23 cellular contexts compared by ENCODE assay signal in the genomic region with DNA sequence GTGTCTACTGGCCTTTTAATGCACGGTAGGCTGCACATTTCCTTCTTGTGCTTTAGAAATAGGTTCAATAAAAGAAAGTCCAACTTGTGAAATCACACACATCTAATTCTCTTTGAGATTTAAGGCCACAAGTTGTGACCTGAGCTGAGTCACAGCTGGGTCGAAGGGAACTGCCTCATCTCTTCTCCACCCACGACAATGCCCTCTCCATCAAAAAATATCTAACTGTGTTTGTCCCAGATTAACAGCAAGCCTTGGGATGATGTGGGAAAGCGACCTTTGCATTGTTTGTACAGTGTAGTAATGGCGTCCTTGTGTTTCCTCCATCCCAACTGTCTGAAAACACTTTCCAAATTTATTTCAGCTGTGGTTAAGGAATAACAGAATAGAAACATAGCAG.
DNase-seq lines count a peak whose midpoint lies in the region; ATAC-seq and TF ChIP-seq lines count a peak whose summit lies in the region.
"Had no signal": no experiment of that assay in that cellular context is flagged by ENCODE, and none has a peak within 500 bp of the region (broad histone marks: within the 10 kb centered on the region; RNA-seq: fewer than 3 reads in every experiment).

No MANE protein-coding gene starts in this region.

- H3K79me1 ChIP-seq in IMR-90 (ENCODE audit: low read depth in 1 of 2, low read length in 2 of 2) = no peaks in the 10 kb centered on the region

- H3K14ac ChIP-seq in IMR-90 (replicated peaks; ENCODE audit: low read depth, low read length) = no peak overlapping the region; the same call in 1 of the 2 replicates

- in situ Hi-C loops in IMR-90 (cut with MboI; ENCODE audit: low sequenced_read_pairs) = no loop called here

- no peaks in the 10 kb centered on the region for H3K36me3 Mint-ChIP-seq in osteocyte (ENCODE audit: unreplicated experiment)
- H3K36me3 Mint-ChIP-seq: activated naive CD8-positive, alpha-beta T cell treated with anti-CD3 and anti-CD28 coated beads for 36 hours had no signal

- H3K4me1 Mint-ChIP-seq in osteocyte (ENCODE audit: unreplicated experiment) = peaks cover 39% of the 10 kb centered on the region
- H3K4me1 Mint-ChIP-seq: activated B cell treated with CpG ODN at 0.5 μM for 24 hours; activated CD4-positive, alpha-beta memory T cell treated with anti-CD3 and anti-CD28 coated beads, Interleukin-2, amount 10 ng/mL, durations not matched to agents 7 days and 5 days; activated naive CD8-positive, alpha-beta T cell treated with anti-CD3 and anti-CD28 coated beads for 36 hours; H9; neural crest cell had no signal

- H2AFZ ChIP-seq in IMR-90 (replicated peaks; ENCODE audit: low read length, poor library complexity) = peak overlapping the region; percentile 15

- no peaks in the 10 kb centered on the region for H4K20me1 ChIP-seq in IMR-90 (ENCODE audit: insufficient read depth, low read length)
- H4K20me1 ChIP-seq: BLaER1 had no signal

- DNase-seq in IMR-90 (peak; percentile 8), dermis blood vessel endothelial cell (peak; percentile 16), osteocyte (ENCODE audit: extremely low spot score, unreplicated experiment) (no peak), NCI-H69 (lab: John Stamatoyannopoulos, UW) (no peak), islet precursor cell (no peak), cerebellar cortex (ENCODE audit: low spot score) (no peak)
- DNase-seq: activated B cell treated with CpG ODN at 0.5 μM for 24 hours; activated CD4-positive, alpha-beta memory T cell treated with anti-CD3 and anti-CD28 coated beads, Interleukin-2, amount 10 ng/mL, durations not matched to agents 7 days and 5 days; activated naive CD8-positive, alpha-beta T cell treated with anti-CD3 and anti-CD28 coated beads for 36 hours; body of pancreas; Calu3; effector CD4-positive, alpha-beta T cell; foreskin keratinocyte; H9; left ventricle myocardium superior; NCI-H1092; NCI-H1930; NCI-H82; upper lobe of left lung had no signal

- H3K27ac ChIP-seq in 22Rv1 (peak overlapping the region; percentile 86), IMR-90 (ENCODE audit: insufficient read depth, low read length) (peak overlapping the region; percentile 59; the same call in 1 of the 2 replicates)
- H3K27ac ChIP-seq: BLaER1, body of pancreas, foreskin keratinocyte, upper lobe of left lung had no signal

- H3K27me3 ChIP-seq in IMR-90 (ENCODE audit: control insufficient read depth, insufficient read depth, low read length) = no peaks in the 10 kb centered on the region
- H3K27me3 ChIP-seq: body of pancreas, foreskin keratinocyte, upper lobe of left lung had no signal

- intact Hi-C loops in IMR-90 (cut with micrococcal nuclease) = loop anchor here (5.0 kb wide), 1 partner anchor 55 kb away; no protein-coding TSS in a partner anchor

- H4K91ac ChIP-seq in IMR-90 (ENCODE audit: insufficient read depth, low read depth, low read length) = peak overlapping the region; percentile 75

- H3K4me3 Mint-ChIP-seq in osteocyte (ENCODE audit: unreplicated experiment) = no peak overlapping the region
- H3K4me3 Mint-ChIP-seq: activated B cell treated with CpG ODN at 0.5 μM for 24 hours; activated CD4-positive, alpha-beta memory T cell treated with anti-CD3 and anti-CD28 coated beads, Interleukin-2, amount 10 ng/mL, durations not matched to agents 7 days and 5 days; activated naive CD8-positive, alpha-beta T cell treated with anti-CD3 and anti-CD28 coated beads for 36 hours; H9; neural crest cell had no signal

- no peaks in the 10 kb centered on the region for H3K27me3 Mint-ChIP-seq in osteocyte (ENCODE audit: unreplicated experiment)
- H3K27me3 Mint-ChIP-seq: activated B cell treated with CpG ODN at 0.5 μM for 24 hours; activated CD4-positive, alpha-beta memory T cell treated with anti-CD3 and anti-CD28 coated beads, Interleukin-2, amount 10 ng/mL, durations not matched to agents 7 days and 5 days; activated naive CD8-positive, alpha-beta T cell treated with anti-CD3 and anti-CD28 coated beads for 36 hours had no signal

- peak overlapping the region; percentile 61 for H2BK5ac ChIP-seq in IMR-90 (ENCODE audit: low read depth, low read length, poor library complexity, severe bottlenecking)

- POLR2A ChIA-PET in IMR-90 (lab: Charles Lee; ENCODE audit: unreplicated experiment) = no interaction called here

- no peak overlapping the region for H3K9ac ChIP-seq in IMR-90 (ENCODE audit: low read depth, low read length)
- H3K9ac ChIP-seq: BLaER1 had no signal

- BruUV-seq in IMR-90 (replicated peaks; lab: Mats Ljungman, UMichigan) = no TSS peak

- no peak overlapping the region for H3K4me3 ChIP-seq in IMR-90 (ENCODE audit: insufficient read depth, low read depth, low read length)
- H3K4me3 ChIP-seq: BLaER1, body of pancreas, upper lobe of left lung had no signal

- H3K4me1 ChIP-seq in IMR-90 (ENCODE audit: control insufficient read depth, insufficient read depth, low read length) = peaks cover 4% of the 10 kb centered on the region
- H3K4me1 ChIP-seq: BLaER1, body of pancreas, foreskin keratinocyte, upper lobe of left lung had no signal

- no peak for TF ChIP-seq CTCF in 22Rv1 (IDR thresholded peaks at IDR 0.05)
- no peak for TF ChIP-seq CTCF in IMR-90 (conservative IDR thresholded peaks at IDR 0.05; ENCODE audit: low read depth, low read length)
- TF ChIP-seq CTCF in osteocyte (IDR thresholded peaks at IDR 0.05) = no peak

- H2BK20ac ChIP-seq in IMR-90 (ENCODE audit: low read depth, low read length) = peak overlapping the region; percentile 72; the same call in 1 of the 2 replicates

- no peak overlapping the region for H3K23ac ChIP-seq in IMR-90 (ENCODE audit: low read depth, low read length)

- peaks cover 12% of the 10 kb centered on the region; the same call in 1 of the 2 replicates for H3K9me1 ChIP-seq in IMR-90 (ENCODE audit: insufficient read depth, low read length)

- peak overlapping the region; percentile 86 for H3K27ac Mint-ChIP-seq in osteocyte (ENCODE audit: unreplicated experiment)
- H3K27ac Mint-ChIP-seq: activated B cell treated with CpG ODN at 0.5 μM for 24 hours; activated CD4-positive, alpha-beta memory T cell treated with anti-CD3 and anti-CD28 coated beads, Interleukin-2, amount 10 ng/mL, durations not matched to agents 7 days and 5 days; activated naive CD8-positive, alpha-beta T cell treated with anti-CD3 and anti-CD28 coated beads for 36 hours; H9 had no signal

- no peak for TF ChIP-seq POLR2A in IMR-90 (IDR thresholded peaks at IDR 0.05; ENCODE audit: low read depth, low read length)

- no CpG with 5 or more reads among the region's 5 CpGs for WGBS in IMR-90 (ENCODE audit: extremely low coverage in 2 of 2, insufficient read length in 1 of 2), 2 experiments

- H2BK120ac ChIP-seq in IMR-90 (ENCODE audit: low read depth, low read length) = peak overlapping the region; percentile 69

- no peak overlapping the region for H4K8ac ChIP-seq in IMR-90 (ENCODE audit: low read depth in 2 of 2, low read length in 2 of 2)

- dilution Hi-C loops in IMR-90 (cut with HindIII; ENCODE audit: low sequenced_read_pairs, unreplicated experiment) = no loop called here

- H3K18ac ChIP-seq in IMR-90 (ENCODE audit: low read depth, low read length) = peak overlapping the region; percentile 74; the same call in 1 of the 2 replicates

- H3K56ac ChIP-seq in IMR-90 (ENCODE audit: extremely low read depth, insufficient read depth, low read length) = no peak overlapping the region

- peak overlapping the region; percentile 4; the same call in 1 of the 2 replicates for H2AK5ac ChIP-seq in IMR-90 (ENCODE audit: low read depth, low read length)

- no peaks in the 10 kb centered on the region for H3K36me3 ChIP-seq in IMR-90 (ENCODE audit: control insufficient read depth, insufficient read depth, low read length)
- H3K36me3 ChIP-seq: BLaER1, upper lobe of left lung had no signal

- ATAC-seq in IMR-90 (ENCODE audit: low read depth) = no peak
- ATAC-seq in HG02938 (IDR thresholded peaks at IDR 0.05; ENCODE audit: unreplicated experiment) = no peak
- ATAC-seq: body of pancreas, foreskin keratinocyte, left ventricle myocardium superior had no signal

- CTCF ChIA-PET in IMR-90 (lab: Yijun Ruan, JAX) = no interaction called here

- H3K9me3 Mint-ChIP-seq in osteocyte (ENCODE audit: unreplicated experiment) = peaks cover 14% of the 10 kb centered on the region
- H3K9me3 Mint-ChIP-seq: activated B cell treated with CpG ODN at 0.5 μM for 24 hours; activated CD4-positive, alpha-beta memory T cell treated with anti-CD3 and anti-CD28 coated beads, Interleukin-2, amount 10 ng/mL, durations not matched to agents 7 days and 5 days; activated naive CD8-positive, alpha-beta T cell treated with anti-CD3 and anti-CD28 coated beads for 36 hours; neural crest cell had no signal

- H4K5ac ChIP-seq in IMR-90 (ENCODE audit: low read depth, low read length) = peak overlapping the region; percentile 64; the same call in 1 of the 2 replicates

- H3K9me3 ChIP-seq in IMR-90 (ENCODE audit: control insufficient read depth, insufficient read depth, low read length) = no peaks in the 10 kb centered on the region
- H3K9me3 ChIP-seq: BLaER1, body of pancreas, upper lobe of left lung had no signal

- no peak overlapping the region for H3K4ac ChIP-seq in IMR-90 (ENCODE audit: low read depth, low read length)

- H2AK9ac ChIP-seq in IMR-90 (replicated peaks; ENCODE audit: low read depth, low read length, poor library complexity) = no peak overlapping the region

- peak overlapping the region; percentile 68; the same call in 2 of the 3 replicates for H2BK15ac ChIP-seq in IMR-90 (ENCODE audit: low read depth, low read length)

- no peak for TF ChIP-seq RAD21 in IMR-90 (IDR thresholded peaks at IDR 0.05; ENCODE audit: low read length)

- H3K4me2 ChIP-seq in IMR-90 (ENCODE audit: low read depth, low read length) = no peak overlapping the region
- H3K4me2 ChIP-seq: BLaER1 had no signal

TF ChIP-seq in IMR-90, 13 proteins besides CTCF, POLR2A, EP300 and RAD21:
- TF ChIP-seq, protein P1, sequence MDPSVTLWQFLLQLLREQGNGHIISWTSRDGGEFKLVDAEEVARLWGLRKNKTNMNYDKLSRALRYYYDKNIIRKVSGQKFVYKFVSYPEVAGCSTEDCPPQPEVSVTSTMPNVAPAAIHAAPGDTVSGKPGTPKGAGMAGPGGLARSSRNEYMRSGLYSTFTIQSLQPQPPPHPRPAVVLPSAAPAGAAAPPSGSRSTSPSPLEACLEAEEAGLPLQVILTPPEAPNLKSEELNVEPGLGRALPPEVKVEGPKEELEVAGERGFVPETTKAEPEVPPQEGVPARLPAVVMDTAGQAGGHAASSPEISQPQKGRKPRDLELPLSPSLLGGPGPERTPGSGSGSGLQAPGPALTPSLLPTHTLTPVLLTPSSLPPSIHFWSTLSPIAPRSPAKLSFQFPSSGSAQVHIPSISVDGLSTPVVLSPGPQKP (IDR thresholded peaks at IDR 0.05; ENCODE audit: borderline replicate concordance, low read depth, low read length) = no peak
- TF ChIP-seq CHD1 (IDR thresholded peaks at IDR 0.05; ENCODE audit: low read depth, low read length) = no peak
- no peak for TF ChIP-seq MAFK (IDR thresholded peaks at IDR 0.05; ENCODE audit: low read depth, low read length)
- no peak for TF ChIP-seq NFE2L2 (IDR thresholded peaks at IDR 0.05; ENCODE audit: low read depth, low read length)
- TF ChIP-seq RFX5 (IDR thresholded peaks at IDR 0.05; ENCODE audit: low read depth, low read length) = no peak
- no peak for TF ChIP-seq RCOR1 (IDR thresholded peaks at IDR 0.05; ENCODE audit: insufficient replicate concordance, low read length)

Comparison
In these comparisons a context has a peak if more than half of its experiments do, and no peak if none do; other contexts are left out.
1. DNase-seq: peak in IMR-90 (single experiment) and dermis blood vessel endothelial cell (single experiment); none in osteocyte (single experiment), NCI-H69 (single experiment), islet precursor cell (single experiment) and cerebellar cortex (single experiment).